ENCODE assay signal across 8 cellular contexts in the genomic region with DNA sequence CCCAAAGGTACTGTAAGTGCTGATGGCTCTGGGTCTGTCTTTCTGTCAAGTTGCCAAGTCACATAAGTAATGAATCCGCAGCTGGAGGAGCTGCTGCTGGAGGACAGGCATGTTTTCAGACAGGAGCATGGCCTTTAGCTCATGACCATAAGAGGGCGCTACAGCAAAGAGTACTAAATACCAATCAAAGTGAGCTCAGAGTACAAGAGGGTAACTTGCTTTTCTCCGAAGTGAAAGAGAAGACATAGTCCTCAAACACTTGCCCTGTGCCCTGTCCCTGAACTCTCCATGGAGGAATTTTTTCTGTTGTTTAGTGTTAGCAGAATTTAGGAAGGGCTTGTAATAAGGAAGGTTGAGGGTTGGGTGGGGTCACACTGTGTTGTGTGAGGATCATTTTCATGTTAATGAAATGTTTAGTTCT. TPM values are rescaled to one million over a fixed set of nuclear protein-coding genes. Genes with fewer than 3 reads are reported as not detected.
A peak's percentile ranks its signal among the peaks of the same experiment; 100 is the strongest.
DNase-seq lines count a peak whose midpoint lies in the region; ATAC-seq and TF ChIP-seq lines count a peak whose summit lies in the region.

No MANE protein-coding gene starts in this region.

- H3K4me1 Mint-ChIP-seq in activated naive CD4-positive, alpha-beta T cell treated with anti-CD3 and anti-CD28 coated beads for 36 hours (ENCODE audit: low read depth): no peaks in the 10 kb centered on the region

- H3K9me3 ChIP-seq in left ventricle myocardium inferior (replicated peaks): no peaks in the 10 kb centered on the region

- H3K36me3 ChIP-seq in left ventricle myocardium inferior: peaks cover 98% of the 10 kb centered on the region

- peaks cover 83% of the 10 kb centered on the region for H3K4me1 ChIP-seq in left ventricle myocardium inferior

- H3K27me3 Mint-ChIP-seq in activated naive CD4-positive, alpha-beta T cell treated with anti-CD3 and anti-CD28 coated beads for 36 hours (ENCODE audit: low read depth): no peaks in the 10 kb centered on the region

- no peak overlapping the region for H3K4me3 Mint-ChIP-seq in activated naive CD4-positive, alpha-beta T cell treated with anti-CD3 and anti-CD28 coated beads for 36 hours

- peak overlapping the region; percentile 88 for H3K27ac ChIP-seq in left ventricle myocardium inferior (replicated peaks)

- H3K27me3 ChIP-seq in left ventricle myocardium inferior (ENCODE audit: low read depth): no peaks in the 10 kb centered on the region

- TF ChIP-seq CTCF in left ventricle myocardium inferior (IDR thresholded peaks at IDR 0.05; ENCODE audit: borderline replicate concordance): peak; percentile 65

- H3K27ac Mint-ChIP-seq in activated naive CD4-positive, alpha-beta T cell treated with anti-CD3 and anti-CD28 coated beads for 36 hours: no peak overlapping the region

- intact Hi-C loops in activated naive CD4-positive, alpha-beta T cell treated with anti-CD3 and anti-CD28 coated beads for 36 hours (cut with micrococcal nuclease): loop anchor here (1.0 to 5.0 kb wide), 4 partner anchors 39 to 347 kb away; no protein-coding TSS in a partner anchor
- intact Hi-C loops in left ventricle myocardium inferior (cut with micrococcal nuclease) (no loop called here), sciatic nerve (cut with DNase I) (no loop called here)

- H3K4me3 ChIP-seq in left ventricle myocardium inferior: no peak overlapping the region

- H3K36me3 Mint-ChIP-seq in activated naive CD4-positive, alpha-beta T cell treated with anti-CD3 and anti-CD28 coated beads for 36 hours (ENCODE audit: low read depth): peaks cover 25% of the 10 kb centered on the region

- ATAC-seq in GM18909 (IDR thresholded peaks at IDR 0.05; ENCODE audit: poor library complexity, unreplicated experiment): peak; percentile 56
- ATAC-seq in sciatic nerve: peak; percentile 11
- ATAC-seq in GM18867 (IDR thresholded peaks at IDR 0.05; ENCODE audit: unreplicated experiment): no peak
- ATAC-seq in HG03442 (IDR thresholded peaks at IDR 0.05; ENCODE audit: unreplicated experiment): no peak

- peak; percentile 56 for DNase-seq in Ammon's horn (ENCODE audit: low spot score)
- DNase-seq in NCI-H526 treated with DMSO at 0.1 percent for 48 hours (lab: John Stamatoyannopoulos, UW): peak; percentile 27
- peak; percentile 73 for DNase-seq in activated naive CD4-positive, alpha-beta T cell treated with anti-CD3 and anti-CD28 coated beads for 36 hours
- no peak for DNase-seq in left ventricle myocardium inferior
- DNase-seq in sciatic nerve (ENCODE audit: low spot score): no peak

- CTCF ChIA-PET in activated naive CD4-positive, alpha-beta T cell treated with anti-CD3 and anti-CD28 coated beads for 36 hours (lab: Charles Lee): interaction anchor here (0.6 to 6.2 kb wide), 41 partner anchors 8 to 842 kb away, joined by 3 to 77 read pairs (median 5); no protein-coding TSS in a partner anchor

- H3K9me3 Mint-ChIP-seq in activated naive CD4-positive, alpha-beta T cell treated with anti-CD3 and anti-CD28 coated beads for 36 hours: no peaks in the 10 kb centered on the region

RNA-seq across cellular contexts. Expression of a gene that starts 58.0 kb away (rescaled TPM):
- under 1 TPM; 0.38 to 0.49 TPM for total RNA-seq in activated naive CD4-positive, alpha-beta T cell treated with anti-CD3 and anti-CD28 coated beads for 36 hours
- total RNA-seq in left ventricle myocardium inferior (0.77 TPM), sciatic nerve (0.89 TPM)

Comparison
In these comparisons a context has a peak if more than half of its experiments do, and no peak if none do; other contexts are left out.
1. DNase-seq: peak in Ammon's horn (single experiment), NCI-H526 treated with DMSO at 0.1 percent for 48 hours (single experiment) and activated naive CD4-positive, alpha-beta T cell treated with anti-CD3 and anti-CD28 coated beads for 36 hours (single experiment); none in left ventricle myocardium inferior (single experiment) and sciatic nerve (single experiment).
2. ATAC-seq: peak in GM18909 (single experiment) and sciatic nerve (single experiment); none in GM18867 (single experiment) and HG03442 (single experiment).